Comparison of ENCODE assay signal across 21 cellular contexts in genomic region chr4:105462610-105463009, GRCh38. TPM values are rescaled to one million over a fixed set of nuclear protein-coding genes. Genes with fewer than 3 reads are reported as not detected.
DNase-seq lines count a peak whose midpoint lies in the region; ATAC-seq and TF ChIP-seq lines count a peak whose summit lies in the region.
"Had no signal": no experiment of that assay in that cellular context is flagged by ENCODE, and none has a peak within 500 bp of the region (broad histone marks: within the 10 kb centered on the region; RNA-seq: fewer than 3 reads in every experiment).

No MANE protein-coding gene starts in this region.

- no peak overlapping the region for H4K91ac ChIP-seq in H9 (ENCODE audit: insufficient read length, low read depth, low read length)

- H3K9me3 Mint-ChIP-seq in MCF 10A (ENCODE audit: unreplicated experiment) (no peaks in the 10 kb centered on the region), endothelial cell (ENCODE audit: unreplicated experiment) (no peaks in the 10 kb centered on the region), H9 (no peaks in the 10 kb centered on the region)
- H3K9me3 Mint-ChIP-seq: CD8-positive, alpha-beta memory T cell; IgD-negative memory B cell had no signal

- H3K9ac ChIP-seq in mammary epithelial cell (ENCODE audit: insufficient read depth, low read length) (no peak overlapping the region), H9 (ENCODE audit: extremely low read depth, insufficient read length, low read length) (no peak overlapping the region)

- no peak overlapping the region for H3K56ac ChIP-seq in H9 (ENCODE audit: insufficient read length, low read depth, low read length)

- H3K27me3 ChIP-seq in mammary epithelial cell (ENCODE audit: insufficient read depth, low read length) (no peaks in the 10 kb centered on the region), H9 (ENCODE audit: insufficient read depth, low read length) (no peaks in the 10 kb centered on the region)

- no peak overlapping the region for H3K4me3 ChIP-seq in mammary epithelial cell (replicated peaks in 1 of 3; ENCODE audit: insufficient read depth in 1 of 3, low read depth in 2 of 3, low read length in 3 of 3)

- H3K36me3 ChIP-seq in mammary epithelial cell (ENCODE audit: insufficient read depth, low read length), result no peaks in the 10 kb centered on the region

- H2AFZ ChIP-seq in mammary epithelial cell (ENCODE audit: low read depth, low read length) (no peak overlapping the region), H9 (ENCODE audit: low read length) (no peak overlapping the region)

- no peak overlapping the region for H2BK12ac ChIP-seq in H9 (ENCODE audit: insufficient read length, low read depth, low read length)

- no peak for DNase-seq in MCF 10A (ENCODE audit: unreplicated experiment)
- no peak for DNase-seq in mammary epithelial cell
- DNase-seq in OCI-M1 (lab: John Stamatoyannopoulos, UW), result peak; percentile 71
- no peak for DNase-seq in endothelial cell (ENCODE audit: low spot score)
- no peak for DNase-seq in DMS153 treated with DMSO at 0.1 percent for 48 hours (lab: John Stamatoyannopoulos, UW; ENCODE audit: unreplicated experiment)
- DNase-seq in H9, result no peak
- DNase-seq: CD8-positive, alpha-beta memory T cell; DMS153; Karpas-422; NCI-H1105 treated with DMSO at 0.1 percent for 48 hours; NCI-H2029; NCI-H446 treated with DMSO at 0.1 percent for 48 hours; NCI-H526; SHP77 had no signal

- no peak overlapping the region for H2BK20ac ChIP-seq in H9 (ENCODE audit: low read depth, low read length, poor library complexity, severe bottlenecking)

- H2BK5ac ChIP-seq in H9 (ENCODE audit: insufficient read length, low read length), result no peak overlapping the region

- H3K79me1 ChIP-seq in H9 (ENCODE audit: insufficient read depth, low read depth, low read length, poor library complexity, severe bottlenecking), result no peaks in the 10 kb centered on the region

- CTCF ChIA-PET in MCF 10A (lab: Yijun Ruan, JAX) (interaction anchor here (0.6 kb wide), 2 partner anchors 228 to 360 kb away, joined by 4 to 7 read pairs; no protein-coding TSS in a partner anchor), mammary epithelial cell (lab: Charles Lee; ENCODE audit: low non-redundant PET) (no interaction called here)

- H3K4me1 Mint-ChIP-seq in MCF 10A (ENCODE audit: insufficient read depth, unreplicated experiment), result peaks cover 33% of the 10 kb centered on the region
- peaks cover 3% of the 10 kb centered on the region for H3K4me1 Mint-ChIP-seq in endothelial cell (ENCODE audit: unreplicated experiment)
- peaks cover 0 to 4% of the 10 kb centered on the region in 2 experiments; a peak in 2 of 4 replicates for H3K4me1 Mint-ChIP-seq in H9

- POLR2A ChIA-PET in MCF 10A (lab: Yijun Ruan, JAX), result interaction anchor here (1.5 to 2.1 kb wide), 2 partner anchors 11 to 73 kb away, joined by 3 to 18 read pairs; partner anchors contain the start of gene PPA2

- BruUV-seq in MCF 10A (replicated peaks; lab: Mats Ljungman, UMichigan) (no TSS peak), mammary epithelial cell (replicated peaks; lab: Mats Ljungman, UMichigan) (no TSS peak)

- in situ Hi-C loops in mammary epithelial cell (cut with MboI; ENCODE audit: low sequenced_read_pairs in 2 of 2), result loop anchor here (10.0 to 25.0 kb wide), 3 partner anchors 318 to 1475 kb away; partner anchors contain the start of gene TET2 (in 2 of the 2)

- intact Hi-C loops in MCF 10A (cut with micrococcal nuclease) (no loop called here), mammary epithelial cell (cut with micrococcal nuclease) (no loop called here)

- no peaks in the 10 kb centered on the region for H3K4me1 ChIP-seq in mammary epithelial cell (ENCODE audit: insufficient read depth, low read length)
- no peaks in the 10 kb centered on the region for H3K4me1 ChIP-seq in H9 (ENCODE audit: insufficient read depth, low read length)

- H3K9me3 ChIP-seq in mammary epithelial cell (replicated peaks; ENCODE audit: insufficient read depth, low read length) (no peaks in the 10 kb centered on the region), H9 (ENCODE audit: control insufficient read depth, low read depth, low read length) (no peaks in the 10 kb centered on the region)

- H3T11ph ChIP-seq in H9 (ENCODE audit: low read length), result no peak overlapping the region

- no peak overlapping the region for H3K18ac ChIP-seq in H9 (ENCODE audit: insufficient read length, low read depth, low read length)

- WGBS in mammary epithelial cell (ENCODE audit: low coverage, missing lambda C conversion rate), result 87% methylated on average over 3 of the region's 3 CpGs
- WGBS in H9 (ENCODE audit: extremely low coverage, insufficient read length, low lambda C conversion rate), result no CpG with 5 or more reads among the region's 3 CpGs

- no peak overlapping the region for H2AK5ac ChIP-seq in H9 (ENCODE audit: insufficient read length, low read length)

- peak overlapping the region; percentile 81 for H3K27ac Mint-ChIP-seq in MCF 10A (ENCODE audit: low read depth, unreplicated experiment)
- peak overlapping the region; percentile 54 for H3K27ac Mint-ChIP-seq in endothelial cell (ENCODE audit: unreplicated experiment)
- H3K27ac Mint-ChIP-seq in H9, result no peak overlapping the region
- H3K27ac Mint-ChIP-seq: B cell; CD8-positive, alpha-beta memory T cell; IgD-negative memory B cell had no signal

- H3K4ac ChIP-seq in H9 (ENCODE audit: low read depth, low read length), result no peak overlapping the region

- H3K4me3 Mint-ChIP-seq in MCF 10A (ENCODE audit: unreplicated experiment) (no peak overlapping the region), endothelial cell (ENCODE audit: unreplicated experiment) (no peak overlapping the region), H9 (no peak overlapping the region)
- H3K4me3 Mint-ChIP-seq: B cell; CD8-positive, alpha-beta memory T cell; IgD-negative memory B cell had no signal

- peaks cover 65% of the 10 kb centered on the region for H3K79me2 ChIP-seq in mammary epithelial cell (ENCODE audit: insufficient read depth, low read length)
- no peaks in the 10 kb centered on the region; the same call in 1 of the 2 replicates for H3K79me2 ChIP-seq in H9 (ENCODE audit: insufficient read depth, low read length)

- dilution Hi-C loops in mammary epithelial cell (cut with HindIII; ENCODE audit: low sequenced_read_pairs), result no loop called here

- H4K8ac ChIP-seq in H9 (replicated peaks; ENCODE audit: insufficient read length, low read depth, low read length), result no peak overlapping the region

- TF ChIP-seq CTCF in MCF 10A (IDR thresholded peaks at IDR 0.05; ENCODE audit: unreplicated experiment) (no peak), mammary epithelial cell (conservative IDR thresholded peaks at IDR 0.05 in 1 of 2, IDR thresholded peaks at IDR 0.05 in 1 of 2; ENCODE audit: extremely low read depth in 1 of 2, insufficient read depth in 1 of 2, low read depth in 1 of 2, low read length in 2 of 2) (no peak), endothelial cell (IDR thresholded peaks at IDR 0.05; ENCODE audit: unreplicated experiment) (no peak), H9 (conservative IDR thresholded peaks at IDR 0.05) (no peak)

- no peak overlapping the region for H3K4me2 ChIP-seq in mammary epithelial cell (ENCODE audit: insufficient read depth, low read depth, low read length)
- H3K4me2 ChIP-seq in H9 (ENCODE audit: insufficient read depth, insufficient read length, low read length), result no peak overlapping the region

- H2BK15ac ChIP-seq in H9 (ENCODE audit: low read depth, low read length), result no peak overlapping the region

- no peak overlapping the region for H4K5ac ChIP-seq in H9 (ENCODE audit: insufficient read length, low read depth, low read length)

- H3K27me3 Mint-ChIP-seq in MCF 10A (ENCODE audit: insufficient read depth, unreplicated experiment), result no peaks in the 10 kb centered on the region
- no peaks in the 10 kb centered on the region for H3K27me3 Mint-ChIP-seq in endothelial cell (ENCODE audit: unreplicated experiment)
- no peaks in the 10 kb centered on the region for H3K27me3 Mint-ChIP-seq in H9 (ENCODE audit: low read depth)
- H3K27me3 Mint-ChIP-seq: B cell; CD8-positive, alpha-beta memory T cell; IgD-negative memory B cell had no signal

- ATAC-seq in HG03139 (IDR thresholded peaks at IDR 0.05; ENCODE audit: unreplicated experiment), result no peak
- ATAC-seq: Panc1 had no signal

- H3K36me3 Mint-ChIP-seq in MCF 10A (ENCODE audit: insufficient read depth, unreplicated experiment) (peaks cover 34% of the 10 kb centered on the region), endothelial cell (ENCODE audit: low read depth, unreplicated experiment) (peaks cover 5% of the 10 kb centered on the region), H9 (ENCODE audit: insufficient read depth in 1 of 3, low read depth in 3 of 3) (peaks cover 20 to 37% (median 22%) of the 10 kb centered on the region in 3 experiments; a peak in 6 of 7 replicates)

- H3K27ac ChIP-seq in mammary epithelial cell (ENCODE audit: insufficient read depth, low read depth, low read length) (no peak overlapping the region), H9 (ENCODE audit: insufficient read length, low read depth, low read length) (no peak overlapping the region)
- H3K27ac ChIP-seq: 22Rv1, C4-2B, RWPE1 had no signal

- H3K23ac ChIP-seq in H9 (ENCODE audit: insufficient read length, low read depth, low read length), result no peak overlapping the region

- H2BK120ac ChIP-seq in H9 (ENCODE audit: low read depth, low read length, poor library complexity, severe bottlenecking), result no peak overlapping the region

- H3K23me2 ChIP-seq in H9 (ENCODE audit: insufficient read length, low read depth, low read length, poor library complexity, severe bottlenecking), result no peaks in the 10 kb centered on the region

- H4K20me1 ChIP-seq in mammary epithelial cell (ENCODE audit: insufficient read depth, low read length) (no peaks in the 10 kb centered on the region), H9 (ENCODE audit: control insufficient read depth, insufficient read depth, insufficient read length) (no peaks in the 10 kb centered on the region)

- H3K14ac ChIP-seq in H9 (ENCODE audit: insufficient read depth, low read length), result no peak overlapping the region

RNA-seq across cellular contexts. Expression of gene PPA2, which starts 11.3 kb away (rescaled TPM):
- total RNA-seq in MCF 10A (2022) (116 and 165 TPM in 2 replicates), mammary epithelial cell (10 to 100 TPM; 92.5 to 99.0 TPM), endothelial cell (ENCODE audit: unreplicated experiment) (45.5 TPM), H9 (2021) (73.1 and 76.4 TPM in 2 replicates)
- 74.7 TPM for polyA plus RNA-seq in mammary epithelial cell
- polyA minus RNA-seq in mammary epithelial cell, result 26.8 TPM

Comparison
In these comparisons a context has a peak if more than half of its experiments do, and no peak if none do; other contexts are left out.
1. H3K27ac Mint-ChIP-seq: peak in MCF 10A (single experiment) and endothelial cell (single experiment); none in H9 (0 of 3).